7 cellular contexts compared by ENCODE assay signal in genomic region chr1:225923381-225923691, GRCh38. TPM values are rescaled to one million over a fixed set of nuclear protein-coding genes. Genes with fewer than 3 reads are reported as not detected.
DNase-seq lines count a peak whose midpoint lies in the region; ATAC-seq and TF ChIP-seq lines count a peak whose summit lies in the region.

No MANE protein-coding gene starts in this region.

- H3K4me3 ChIP-seq in HFF-Myc (replicated peaks; ENCODE audit: low read depth, low read length) (peak overlapping the region; percentile 96), iPS-15b (ENCODE audit: low read depth, low read length) (peak overlapping the region; percentile 95)

- ATAC-seq in activated T-helper 17 cell treated with anti-CD3 and anti-CD28 coated beads, Interleukin-2, amount 50 U/mL, for 72 hours (replicated peaks): no peak
- ATAC-seq in stimulated activated naive B cell treated with anti-CD40 and anti-IgM and Interleukin-4, amounts not matched to agents 10 μg/mL and 1 μg/mL and 100 μg/mL, for 72 hours (replicated peaks): no peak

- H3K36me3 Mint-ChIP-seq in activated T-helper 17 cell treated with anti-CD3 and anti-CD28 coated beads, Interleukin-2, amount 50 U/mL, for 72 hours (ENCODE audit: low read depth): peaks cover 45% of the 10 kb centered on the region
- H3K36me3 Mint-ChIP-seq in stimulated activated naive B cell treated with anti-CD40 and anti-IgM and Interleukin-4, amounts not matched to agents 10 μg/mL and 1 μg/mL and 100 μg/mL, for 72 hours: peaks cover 12 to 22% of the 10 kb centered on the region in 2 donors

- H3K27ac Mint-ChIP-seq in activated T-helper 17 cell treated with anti-CD3 and anti-CD28 coated beads, Interleukin-2, amount 50 U/mL, for 72 hours: peak overlapping the region; percentile 89
- peak overlapping the region; percentile 99 for H3K27ac Mint-ChIP-seq in stimulated activated naive B cell treated with anti-CD40 and anti-IgM and Interleukin-4, amounts not matched to agents 10 μg/mL and 1 μg/mL and 100 μg/mL, for 72 hours

- H3K4me1 Mint-ChIP-seq in activated T-helper 17 cell treated with anti-CD3 and anti-CD28 coated beads, Interleukin-2, amount 50 U/mL, for 72 hours: peaks cover 10% of the 10 kb centered on the region
- peaks cover 12 to 55% of the 10 kb centered on the region in 2 donors for H3K4me1 Mint-ChIP-seq in stimulated activated naive B cell treated with anti-CD40 and anti-IgM and Interleukin-4, amounts not matched to agents 10 μg/mL and 1 μg/mL and 100 μg/mL, for 72 hours

- H3K4me1 ChIP-seq in iPS-15b (ENCODE audit: control insufficient read depth, insufficient read depth, low read length): no peaks in the 10 kb centered on the region

- no peaks in the 10 kb centered on the region for H3K27me3 ChIP-seq in iPS-15b (ENCODE audit: control insufficient read depth, insufficient read depth, low read length)

- H3K9me3 ChIP-seq in iPS-15b (ENCODE audit: control insufficient read depth, insufficient read depth, low read length): no peaks in the 10 kb centered on the region

- TF ChIP-seq CTCF in HFF-Myc (IDR thresholded peaks at IDR 0.05; ENCODE audit: low read depth, low read length, missing control alignments) (no peak), GM10248 (IDR thresholded peaks at IDR 0.05; ENCODE audit: control extremely low read depth, extremely low read depth, low read depth, missing control alignments) (no peak)

- H3K9me3 Mint-ChIP-seq in activated T-helper 17 cell treated with anti-CD3 and anti-CD28 coated beads, Interleukin-2, amount 50 U/mL, for 72 hours: no peaks in the 10 kb centered on the region
- no peaks in the 10 kb centered on the region for H3K9me3 Mint-ChIP-seq in stimulated activated naive B cell treated with anti-CD40 and anti-IgM and Interleukin-4, amounts not matched to agents 10 μg/mL and 1 μg/mL and 100 μg/mL, for 72 hours

- H3K4me3 Mint-ChIP-seq in activated T-helper 17 cell treated with anti-CD3 and anti-CD28 coated beads, Interleukin-2, amount 50 U/mL, for 72 hours: peak overlapping the region; percentile 89
- H3K4me3 Mint-ChIP-seq in stimulated activated naive B cell treated with anti-CD40 and anti-IgM and Interleukin-4, amounts not matched to agents 10 μg/mL and 1 μg/mL and 100 μg/mL, for 72 hours: peak overlapping the region; percentile 97 to 100

- DNase-seq in HFF-Myc (ENCODE audit: extremely low read depth, low read depth): no peak
- no peak for DNase-seq in stimulated activated naive B cell treated with anti-CD40 and anti-IgM and Interleukin-4, amounts not matched to agents 10 μg/mL and 1 μg/mL and 100 μg/mL, for 72 hours
- DNase-seq in NCI-H748 treated with DMSO at 0.1 percent for 48 hours (lab: John Stamatoyannopoulos, UW): no peak
- no peak for DNase-seq in GM10248 (ENCODE audit: extremely low spot score)
- DNase-seq in NCI-H774 (lab: John Stamatoyannopoulos, UW): no peak

- peaks cover 25% of the 10 kb centered on the region for H3K36me3 ChIP-seq in iPS-15b (ENCODE audit: control insufficient read depth, insufficient read depth, low read length)

- no peaks in the 10 kb centered on the region for H3K27me3 Mint-ChIP-seq in activated T-helper 17 cell treated with anti-CD3 and anti-CD28 coated beads, Interleukin-2, amount 50 U/mL, for 72 hours
- no peaks in the 10 kb centered on the region for H3K27me3 Mint-ChIP-seq in stimulated activated naive B cell treated with anti-CD40 and anti-IgM and Interleukin-4, amounts not matched to agents 10 μg/mL and 1 μg/mL and 100 μg/mL, for 72 hours

- H3K9ac ChIP-seq in iPS-15b (ENCODE audit: low read depth, low read length): peak overlapping the region; percentile 94

- CTCF ChIA-PET in GM10248 (lab: Yijun Ruan, JAX): interaction anchor here (0.8 to 7.6 kb wide), 11 partner anchors 11 to 449 kb away, joined by 3 to 43 read pairs (median 4); partner anchors contain the start of genes LEFTY2 and SRP9

- POLR2A ChIA-PET in GM10248 (lab: Yijun Ruan, JAX): interaction anchor here (0.6 kb wide), 2 partner anchors 106 to 845 kb away, joined by 3 to 4 read pairs; no protein-coding TSS in a partner anchor

RNA-seq across cellular contexts. Expression of gene PYCR2, which starts 0.7 kb away (rescaled TPM):
- 100 to 1,000 TPM in 1 of 2 donors, 10 to 100 TPM in 1; 63.2 to 105 TPM for total RNA-seq in activated T-helper 17 cell treated with anti-CD3 and anti-CD28 coated beads, Interleukin-2, amount 50 U/mL, for 72 hours

RNA-seq across cellular contexts. Expression of gene LEFTY2, which starts 17.7 kb away (rescaled TPM):
- total RNA-seq in activated T-helper 17 cell treated with anti-CD3 and anti-CD28 coated beads, Interleukin-2, amount 50 U/mL, for 72 hours: not detected

RNA-seq across cellular contexts. Expression of gene LEFTY1, which starts 34.4 kb away (rescaled TPM):
- total RNA-seq in activated T-helper 17 cell treated with anti-CD3 and anti-CD28 coated beads, Interleukin-2, amount 50 U/mL, for 72 hours: not detected

RNA-seq across cellular contexts. Expression of gene TMEM63A, which starts 41.2 kb away (rescaled TPM):
- 100 to 1,000 TPM in 1 of 2 donors, 10 to 100 TPM in 1; 74.9 to 242 TPM for total RNA-seq in activated T-helper 17 cell treated with anti-CD3 and anti-CD28 coated beads, Interleukin-2, amount 50 U/mL, for 72 hours
